Comparison of ENCODE assay signal across 12 cellular contexts in the genomic region with DNA sequence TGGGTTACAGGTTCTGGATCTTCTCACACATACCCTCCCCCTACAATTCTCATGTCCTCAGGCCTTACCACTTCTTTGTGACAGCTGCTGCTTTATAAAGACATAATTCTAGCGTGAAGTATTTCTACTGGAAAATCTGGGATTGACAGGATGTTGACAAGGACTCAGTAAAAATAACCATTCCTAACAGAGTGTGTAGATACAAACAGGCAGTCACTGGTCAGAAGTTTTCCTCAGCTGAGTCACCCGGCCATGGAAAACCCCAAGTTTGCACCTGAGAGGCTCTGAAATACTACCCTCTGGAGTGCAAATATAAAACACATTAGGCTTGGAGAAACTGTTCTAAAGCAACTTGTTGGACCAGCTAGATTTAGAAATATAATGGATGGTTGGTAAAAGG. TPM values are rescaled to one million over a fixed set of nuclear protein-coding genes. Genes with fewer than 3 reads are reported as not detected.
DNase-seq lines count a peak whose midpoint lies in the region; ATAC-seq, FAIRE-seq and TF ChIP-seq lines count a peak whose summit lies in the region.
"Had no signal": no experiment of that assay in that cellular context is flagged by ENCODE, and none has a peak within 500 bp of the region (broad histone marks: within the 10 kb centered on the region; RNA-seq: fewer than 3 reads in every experiment).

No MANE protein-coding gene starts in this region.

- TF ChIP-seq CTCF in ascending aorta (IDR thresholded peaks at IDR 0.05) (peak in 1 of 3 experiments; percentile 12), keratinocyte (optimal IDR thresholded peaks at IDR 0.05 in 1 of 3, IDR thresholded peaks at IDR 0.05 in 1 of 3, conservative IDR thresholded peaks at IDR 0.05 in 1 of 3; ENCODE audit: extremely low read depth in 1 of 3, insufficient read depth in 2 of 3, low read length in 3 of 3) (peak in 1 of 3 experiments; percentile 24), tibial artery (IDR thresholded peaks at IDR 0.05) (peak in 1 of 2 experiments; percentile 8)

- peak overlapping the region; percentile 48 for H3K4me2 ChIP-seq in keratinocyte (ENCODE audit: control insufficient read depth, extremely low read depth, insufficient read depth, low read depth, low read length)

- H3K9me3 ChIP-seq in ascending aorta (no peaks in the 10 kb centered on the region), keratinocyte (ENCODE audit: control insufficient read depth, low read depth, low read length) (no peaks in the 10 kb centered on the region), tibial artery (no peaks in the 10 kb centered on the region)

- no peak overlapping the region for H2AFZ ChIP-seq in keratinocyte (ENCODE audit: control insufficient read depth, low read length)

- ATAC-seq in activated CD4-positive, alpha-beta T cell treated with anti-CD3 and anti-CD28 coated beads for 36 hours: peak; percentile 42
- ATAC-seq in GM21737 (IDR thresholded peaks at IDR 0.05; ENCODE audit: unreplicated experiment) (no peak), GM18519 (IDR thresholded peaks at IDR 0.05; ENCODE audit: low FRiP score, unreplicated experiment) (no peak)
- ATAC-seq: T-cell had no signal

- H3K9me3 Mint-ChIP-seq in activated CD4-positive, alpha-beta T cell treated with anti-CD3 and anti-CD28 coated beads for 36 hours (ENCODE audit: low read depth): no peaks in the 10 kb centered on the region
- H3K9me3 Mint-ChIP-seq in activated CD4-positive, alpha-beta T cell treated with anti-CD3 and anti-CD28 coated beads, Interleukin-2, amount 10 ng/mL, durations not matched to agents 7 days and 5 days: no peaks in the 10 kb centered on the region
- H3K9me3 Mint-ChIP-seq: T-cell had no signal

- H3K27me3 Mint-ChIP-seq in activated CD4-positive, alpha-beta T cell treated with anti-CD3 and anti-CD28 coated beads for 36 hours: no peaks in the 10 kb centered on the region
- no peaks in the 10 kb centered on the region for H3K27me3 Mint-ChIP-seq in activated CD4-positive, alpha-beta T cell treated with anti-CD3 and anti-CD28 coated beads, Interleukin-2, amount 10 ng/mL, durations not matched to agents 7 days and 5 days
- H3K27me3 Mint-ChIP-seq: T-cell had no signal

- peak overlapping the region; percentile 42 for H3K9ac ChIP-seq in keratinocyte (ENCODE audit: control insufficient read depth, extremely low read depth, insufficient read depth, low read length)

- H3K4me1 ChIP-seq in ascending aorta (peaks cover 12 to 60% of the 10 kb centered on the region in 2 donors), keratinocyte (ENCODE audit: control insufficient read depth, extremely low read depth, insufficient read depth, low read length) (peaks cover 48% of the 10 kb centered on the region), tibial artery (peaks cover 0 to 89% (median 48%) of the 10 kb centered on the region in 4 donors)

- peaks cover 3% of the 10 kb centered on the region for H4K20me1 ChIP-seq in keratinocyte (ENCODE audit: control insufficient read depth, extremely low read depth, insufficient read depth, low read length)

- H3K4me3 ChIP-seq in ascending aorta: no peak overlapping the region
- H3K4me3 ChIP-seq in keratinocyte (ENCODE audit: control insufficient read depth in 2 of 3, extremely low read depth in 1 of 3, insufficient read depth in 2 of 3, low read depth in 1 of 3, low read length in 3 of 3): peak overlapping the region in 1 of 3 experiments; percentile 8
- no peak overlapping the region for H3K4me3 ChIP-seq in tibial artery

- POLR2A ChIA-PET in activated CD4-positive, alpha-beta T cell treated with anti-CD3 and anti-CD28 coated beads for 36 hours (lab: Charles Lee): no interaction called here
- POLR2A ChIA-PET in activated CD4-positive, alpha-beta T cell treated with anti-CD3 and anti-CD28 coated beads, Interleukin-2, amount 10 ng/mL, durations not matched to agents 7 days and 5 days (lab: Charles Lee): no interaction called here

- dilution Hi-C loops in keratinocyte (cut with MboI; ENCODE audit: extremely low pct_ligation_motif_present, low sequenced_read_pairs): no loop called here

- peaks cover 43% of the 10 kb centered on the region for H3K79me2 ChIP-seq in keratinocyte (ENCODE audit: control insufficient read depth, insufficient read depth, low read length)

- H3K4me3 Mint-ChIP-seq in activated CD4-positive, alpha-beta T cell treated with anti-CD3 and anti-CD28 coated beads for 36 hours: no peak overlapping the region
- H3K4me3 Mint-ChIP-seq in activated CD4-positive, alpha-beta T cell treated with anti-CD3 and anti-CD28 coated beads, Interleukin-2, amount 10 ng/mL, durations not matched to agents 7 days and 5 days: no peak overlapping the region
- H3K4me3 Mint-ChIP-seq: T-cell had no signal

- H3K27me3 ChIP-seq in ascending aorta (no peaks in the 10 kb centered on the region), keratinocyte (ENCODE audit: control insufficient read depth, extremely low read depth, insufficient read depth, low read length) (no peaks in the 10 kb centered on the region), tibial artery (no peaks in the 10 kb centered on the region)

- FAIRE-seq in keratinocyte (lab: Jason Lieb, UNC): peak; percentile 81
- FAIRE-seq: endometrium had no signal

- no peaks in the 10 kb centered on the region for H3K36me3 ChIP-seq in ascending aorta
- H3K36me3 ChIP-seq in keratinocyte (ENCODE audit: control insufficient read depth in 2 of 2, extremely low read depth in 1 of 2, insufficient read depth in 2 of 2, low read length in 2 of 2): peaks cover 0 to 3% of the 10 kb centered on the region in 2 experiments
- H3K36me3 ChIP-seq in tibial artery: no peaks in the 10 kb centered on the region

- no peaks in the 10 kb centered on the region for H3K9me1 ChIP-seq in keratinocyte (ENCODE audit: control insufficient read depth, extremely low read depth, insufficient read depth, low read length)

- H3K4me1 Mint-ChIP-seq in activated CD4-positive, alpha-beta T cell treated with anti-CD3 and anti-CD28 coated beads for 36 hours: peaks cover 60% of the 10 kb centered on the region
- peaks cover 44% of the 10 kb centered on the region for H3K4me1 Mint-ChIP-seq in activated CD4-positive, alpha-beta T cell treated with anti-CD3 and anti-CD28 coated beads, Interleukin-2, amount 10 ng/mL, durations not matched to agents 7 days and 5 days

- peak overlapping the region; percentile 63 to 71 for H3K27ac ChIP-seq in ascending aorta
- peak overlapping the region; percentile 75 for H3K27ac ChIP-seq in keratinocyte (ENCODE audit: control insufficient read depth, insufficient read depth, low read length)
- H3K27ac ChIP-seq in tibial artery: peak overlapping the region; percentile 6 to 47

- peak; percentile 25 for DNase-seq in activated CD4-positive, alpha-beta T cell treated with anti-CD3 and anti-CD28 coated beads for 36 hours
- no peak for DNase-seq in activated CD4-positive, alpha-beta T cell treated with anti-CD3 and anti-CD28 coated beads, Interleukin-2, amount 10 ng/mL, durations not matched to agents 7 days and 5 days
- no peak for DNase-seq in ascending aorta (ENCODE audit: low spot score in 2 of 2)
- peak; percentile 23 for DNase-seq in keratinocyte (ENCODE audit: low read depth, low spot score)
- no peak for DNase-seq in tibial artery
- DNase-seq in cortex of kidney (lab: John Stamatoyannopoulos, UW): no peak
- DNase-seq: 8988T; activated T-cell treated with anti-CD3 and anti-CD28 coated beads, Interleukin-2, amount 50 U/mL, for 48 hours; T-cell had no signal

- H3K27ac Mint-ChIP-seq in activated CD4-positive, alpha-beta T cell treated with anti-CD3 and anti-CD28 coated beads for 36 hours: no peak overlapping the region
- H3K27ac Mint-ChIP-seq in activated CD4-positive, alpha-beta T cell treated with anti-CD3 and anti-CD28 coated beads, Interleukin-2, amount 10 ng/mL, durations not matched to agents 7 days and 5 days: no peak overlapping the region

- no peaks in the 10 kb centered on the region for H3K36me3 Mint-ChIP-seq in activated CD4-positive, alpha-beta T cell treated with anti-CD3 and anti-CD28 coated beads for 36 hours (ENCODE audit: low read depth)
- H3K36me3 Mint-ChIP-seq in activated CD4-positive, alpha-beta T cell treated with anti-CD3 and anti-CD28 coated beads, Interleukin-2, amount 10 ng/mL, durations not matched to agents 7 days and 5 days (ENCODE audit: low read depth): no peaks in the 10 kb centered on the region
- H3K36me3 Mint-ChIP-seq: T-cell had no signal

- CTCF ChIA-PET in activated CD4-positive, alpha-beta T cell treated with anti-CD3 and anti-CD28 coated beads for 36 hours (lab: Charles Lee): interaction anchor here (0.7 to 1.4 kb wide), 3 partner anchors 12 to 245 kb away, joined by 3 to 6 read pairs (median 3); no protein-coding TSS in a partner anchor
- CTCF ChIA-PET in activated CD4-positive, alpha-beta T cell treated with anti-CD3 and anti-CD28 coated beads, Interleukin-2, amount 10 ng/mL, durations not matched to agents 7 days and 5 days (lab: Charles Lee): no interaction called here

- intact Hi-C loops in activated CD4-positive, alpha-beta T cell treated with anti-CD3 and anti-CD28 coated beads for 36 hours (cut with DNase I, micrococcal nuclease): no loop called here
- intact Hi-C loops in ascending aorta (cut with DNase I) (loop anchor here (5.0 kb wide), 2 partner anchors 53 to 202 kb away; partner anchors contain the start of gene SPPL3), tibial artery (cut with DNase I; ENCODE audit: low total_unique reads) (no loop called here)

RNA-seq across cellular contexts. Expression of gene SPPL3, which starts 54.4 kb away (rescaled TPM):
- total RNA-seq in activated CD4-positive, alpha-beta T cell treated with anti-CD3 and anti-CD28 coated beads for 36 hours: 10 to 100 TPM; 29.5 to 48.2 TPM
- total RNA-seq in activated CD4-positive, alpha-beta T cell treated with anti-CD3 and anti-CD28 coated beads, Interleukin-2, amount 10 ng/mL, durations not matched to agents 7 days and 5 days: 10 to 100 TPM; 31.9 to 43.0 TPM
- 20.4 TPM for total RNA-seq in ascending aorta
- 28.3 to 36.9 TPM (median 30.5 TPM) in 3 replicates for polyA plus RNA-seq in keratinocyte
- polyA plus RNA-seq in keratinocyte (2011; ENCODE audit: low read depth): 12.7 TPM
- 30.0 and 51.7 TPM in 2 replicates for polyA plus RNA-seq in keratinocyte (2011; cell fraction: cytosol; rRNA removed)
- 60.4 and 61.9 TPM in 2 replicates for polyA plus RNA-seq in keratinocyte (2011; cell fraction: nucleus; rRNA removed)
- polyA plus RNA-seq in keratinocyte (2012; ENCODE audit: low replicate concordance): 25.5 and 34.8 TPM in 2 replicates
- polyA minus RNA-seq in keratinocyte: 46.7 to 153 TPM (median 85.2 TPM) in 3 replicates
- 23.8 TPM for polyA minus RNA-seq in keratinocyte (2011; cell fraction: cytosol; rRNA and poly(A)+ RNA removed)
- polyA minus RNA-seq in keratinocyte (2011; cell fraction: nucleus; rRNA and poly(A)+ RNA removed): 38.6 and 61.0 TPM in 2 replicates

Comparison
In these comparisons a context has a peak if more than half of its experiments do, and no peak if none do; other contexts are left out.
1. DNase-seq: peak in activated CD4-positive, alpha-beta T cell treated with anti-CD3 and anti-CD28 coated beads for 36 hours (single experiment) and keratinocyte (single experiment); none in activated CD4-positive, alpha-beta T cell treated with anti-CD3 and anti-CD28 coated beads, Interleukin-2, amount 10 ng/mL, durations not matched to agents 7 days and 5 days (single experiment), ascending aorta (0 of 2), tibial artery (0 of 2) and cortex of kidney (single experiment).
2. Peak in every context shown above with its lines, with median percentiles within 50 percentile points of each other: H3K27ac ChIP-seq.